10 cellular contexts compared by ENCODE assay signal in genomic region chr5:132010645-132011560, GRCh38. TPM values are rescaled to one million over a fixed set of nuclear protein-coding genes. Genes with fewer than 3 reads are reported as not detected.
DNase-seq lines count a peak whose midpoint lies in the region; ATAC-seq, FAIRE-seq and TF ChIP-seq lines count a peak whose summit lies in the region.
"Had no signal": no experiment of that assay in that cellular context is flagged by ENCODE, and none has a peak within 500 bp of the region (broad histone marks: within the 10 kb centered on the region; RNA-seq: fewer than 3 reads in every experiment).

No MANE protein-coding gene starts in this region.

- H3K9ac ChIP-seq in K562 (ENCODE audit: insufficient read depth in 1 of 2, low read depth in 2 of 2, low read length in 2 of 2), result peak overlapping the region in 1 of 2 experiments; percentile 82; a peak in 2 of 4 replicates

- peak overlapping the region; percentile 77 for H3K4me3 Mint-ChIP-seq in activated T-cell treated with anti-CD3 and anti-CD28 coated beads, Interleukin-2, amount 50 U/mL, for 24 hours

- 14% methylated on average over 29 of the region's 43 CpGs for WGBS in K562 (ENCODE audit: insufficient coverage, low coverage, missing lambda C conversion rate)
- whole genome bisulfite sequencing in right lobe of liver (ENCODE audit: insufficient coverage, low coverage, low lambda C conversion rate, missing lambda C conversion rate), result 31% methylated on average over 14 of the region's 43 CpGs
- WGBS in thyroid gland, 2 donors, result 28 to 32% methylated on average over 20 to 21 of the region's 43 CpGs

- peaks cover 36% of the 10 kb centered on the region for H3K4me1 Mint-ChIP-seq in activated T-cell treated with anti-CD3 and anti-CD28 coated beads, Interleukin-2, amount 50 U/mL, for 24 hours (ENCODE audit: low read depth)

- H2AFZ ChIP-seq in K562 (ENCODE audit: low read depth, low read length), result peak overlapping the region; percentile 66

- POLR2A ChIA-PET in K562 (lab: Yijun Ruan, JAX), result interaction anchor here (0.6 to 1.4 kb wide), 6 partner anchors 8 to 421 kb away, joined by 3 to 5 read pairs (median 4); no protein-coding TSS in a partner anchor

- no peak for TF ChIP-seq EP300 in K562 (IDR thresholded peaks at IDR 0.05; ENCODE audit: low read length)

- no peak for FAIRE-seq in K562 (lab: Jason Lieb, UNC)

- TF ChIP-seq CTCF in K562 (IDR thresholded peaks at IDR 0.05 in 2 of 3, conservative IDR thresholded peaks at IDR 0.05 in 1 of 3; ENCODE audit: insufficient read depth in 2 of 3, low read depth in 1 of 3, low read length in 3 of 3) (no peak), right lobe of liver (IDR thresholded peaks at IDR 0.05) (no peak), thyroid gland (IDR thresholded peaks at IDR 0.05) (no peak)

- H3K27ac ChIP-seq in K562 (ENCODE audit: extremely low read depth, low read depth, low read length), result no peak overlapping the region
- no peak overlapping the region for H3K27ac ChIP-seq in right lobe of liver
- H3K27ac ChIP-seq in thyroid gland, result no peak overlapping the region

- H3K9me3 ChIP-seq in K562 (replicated peaks; ENCODE audit: control insufficient read depth, insufficient read depth, low read depth, low read length) (no peaks in the 10 kb centered on the region), right lobe of liver (no peaks in the 10 kb centered on the region), thyroid gland (no peaks in the 10 kb centered on the region)

- peak overlapping the region; percentile 59 for H3K4me2 ChIP-seq in K562 (ENCODE audit: insufficient read depth, low read length)

- peaks cover 51% of the 10 kb centered on the region for H3K27me3 Mint-ChIP-seq in activated T-cell treated with anti-CD3 and anti-CD28 coated beads, Interleukin-2, amount 50 U/mL, for 24 hours

- H4K20me1 ChIP-seq in K562 (replicated peaks; ENCODE audit: control insufficient read depth, insufficient read depth, low read length), result peaks cover 15% of the 10 kb centered on the region; the same call in 1 of the 2 replicates

- no peaks in the 10 kb centered on the region for H3K79me2 ChIP-seq in K562 (ENCODE audit: control insufficient read depth, insufficient read depth, low read length)

- TF ChIP-seq POLR2A in K562 (conservative IDR thresholded peaks at IDR 0.05) (no peak), right lobe of liver (IDR thresholded peaks at IDR 0.05) (no peak), thyroid gland (IDR thresholded peaks at IDR 0.05) (no peak)

- peaks cover 6 to 21% of the 10 kb centered on the region in 2 experiments; a peak in 3 of 5 replicates for H3K27me3 ChIP-seq in K562 (ENCODE audit: control insufficient read depth in 2 of 2, insufficient read depth in 2 of 2, low read length in 2 of 2)
- H3K27me3 ChIP-seq in right lobe of liver, result no peaks in the 10 kb centered on the region
- H3K27me3 ChIP-seq in thyroid gland, result no peaks in the 10 kb centered on the region

- H3K27ac Mint-ChIP-seq in activated T-cell treated with anti-CD3 and anti-CD28 coated beads, Interleukin-2, amount 50 U/mL, for 24 hours, result peak overlapping the region; percentile 67

- DNase-seq in activated T-cell treated with anti-CD3 and anti-CD28 coated beads, Interleukin-2, amount 50 U/mL, for 24 hours, result peak; percentile 30
- DNase-seq in activated T-cell treated with anti-CD3 and anti-CD28 coated beads for 4 hours (no peak), K562 (ENCODE audit: extremely low read depth in 1 of 4, low spot score in 3 of 4) (peak in 3 of 4 experiments; percentile 32 to 38 (median 37)), right lobe of liver (peak in 1 of 3 donors; percentile 38), thyroid gland (no peak), NCI-H2227 (lab: John Stamatoyannopoulos, UW; ENCODE audit: unreplicated experiment) (no peak)

- no TSS peak for BruUV-seq in K562 (replicated peaks; lab: Mats Ljungman, UMichigan)

- H3K4me3 ChIP-seq in K562 (peak overlapping the region; percentile 50), right lobe of liver (peak overlapping the region; percentile 40 to 66 (median 58)), thyroid gland (replicated peaks in 1 of 3) (peak overlapping the region in 2 of 3 donors; percentile 19 to 51)

- CTCF ChIA-PET in K562 (lab: Yijun Ruan, JAX; ENCODE audit: low intra/inter-chr PET ratio), result no interaction called here

- no peaks in the 10 kb centered on the region for H3K9me1 ChIP-seq in K562 (ENCODE audit: control insufficient read depth, insufficient read depth, low read length)

- no peaks in the 10 kb centered on the region for H3K36me3 Mint-ChIP-seq in activated T-cell treated with anti-CD3 and anti-CD28 coated beads, Interleukin-2, amount 50 U/mL, for 24 hours (ENCODE audit: low read depth)

- peaks cover 8 to 14% of the 10 kb centered on the region in 2 experiments; a peak in 4 of 5 replicates for H3K4me1 ChIP-seq in K562 (replicated peaks in 1 of 2; ENCODE audit: control insufficient read depth in 2 of 2, insufficient read depth in 2 of 2, low read length in 2 of 2)
- H3K4me1 ChIP-seq in right lobe of liver, result peaks cover 0 to 4% (median 0%) of the 10 kb centered on the region in 4 donors
- peaks cover 9 to 11% of the 10 kb centered on the region in 2 donors for H3K4me1 ChIP-seq in thyroid gland

- no peaks in the 10 kb centered on the region for H3K9me3 Mint-ChIP-seq in activated T-cell treated with anti-CD3 and anti-CD28 coated beads, Interleukin-2, amount 50 U/mL, for 24 hours

- ATAC-seq in K562 (no peak), right lobe of liver (no peak), GM19463 (IDR thresholded peaks at IDR 0.05; ENCODE audit: unreplicated experiment) (no peak), HG03097 (IDR thresholded peaks at IDR 0.05; ENCODE audit: low FRiP score, unreplicated experiment) (no peak)

- TF ChIP-seq RAD21 in K562 (CRISPR knock-in tag; conservative IDR thresholded peaks at IDR 0.05 in 1 of 2, IDR thresholded peaks at IDR 0.05 in 1 of 2), result no peak

- in situ Hi-C loops in K562 (cut with MboI), result loop anchor here (25.0 kb wide), 1 partner anchor 574 kb away; no protein-coding TSS in a partner anchor

- intact Hi-C loops in K562 (cut with micrococcal nuclease) (loop anchor here (1.0 kb wide), 1 partner anchor 376 kb away; the partner anchor contains the start of gene RAPGEF6), right lobe of liver (cut with DNase I) (no loop called here), thyroid gland (cut with DNase I) (no loop called here)

- H3K36me3 ChIP-seq in K562 (ENCODE audit: control insufficient read depth, insufficient read depth, low read length), result no peaks in the 10 kb centered on the region
- no peaks in the 10 kb centered on the region for H3K36me3 ChIP-seq in right lobe of liver
- H3K36me3 ChIP-seq in thyroid gland, result no peaks in the 10 kb centered on the region

TF ChIP-seq in K562, 482 proteins besides CTCF, POLR2A, EP300 and RAD21 (continues in another document):
- TF ChIP-seq L3MBTL2 (IDR thresholded peaks at IDR 0.05) (0 out of 2 replicates have a peak, but pooled peaks have one; percentile 20), PHF8 (IDR thresholded peaks at IDR 0.05; ENCODE audit: borderline replicate concordance, low read length) (peak; percentile 13; the same call in 1 of the 2 replicates), MTF1 (CRISPR knock-in tag; IDR thresholded peaks at IDR 0.05; ENCODE audit: borderline replicate concordance) (no peak), ZNF79 (CRISPR knock-in tag; IDR thresholded peaks at IDR 0.05; ENCODE audit: low read depth) (no peak)

RNA-seq across cellular contexts. Expression of gene ACSL6, which starts 0.6 kb away (rescaled TPM):
- total RNA-seq in K562 (2011; cell fraction: chromatin; rRNA removed; ENCODE audit: low replicate concordance), result 3.9 and 10.0 TPM in 2 replicates
- total RNA-seq in K562 (2011; cell fraction: nucleolus; rRNA removed), result 3.8 and 4.5 TPM in 2 replicates
- total RNA-seq in K562 (2011; cell fraction: nucleoplasm; rRNA removed), result 5.1 and 6.0 TPM in 2 replicates
- 0.50 and 0.73 TPM in 2 replicates for total RNA-seq in K562 (2014; rRNA removed)
- total RNA-seq in K562 (2014; rRNA removed; fragmentation: Illumina TruSeq; extraction: Trizol), result 0.62 and 1.0 TPM in 2 replicates
- 0.60 and 0.69 TPM in 2 replicates for total RNA-seq in K562 (2015; rRNA removed; fragmentation: Illumina TruSeq; extraction: Trizol)
- total RNA-seq in K562 (2021), result 1.5 and 1.6 TPM in 2 replicates
- polyA plus RNA-seq in K562 (2011; rRNA removed), result 1.0 and 1.2 TPM in 2 replicates
- 0.47 and 0.69 TPM in 2 replicates for polyA plus RNA-seq in K562 (2011; cell fraction: cytosol; rRNA removed)
- polyA plus RNA-seq in K562 (2011; cell fraction: nucleus; rRNA removed), result 4.9 and 7.1 TPM in 2 replicates
- 0.65 and 1.1 TPM in 2 replicates for polyA plus RNA-seq in K562 (2012)
- polyA plus RNA-seq in K562 (2014; fragmentation: Illumina TruSeq; extraction: Trizol), result 0.82 and 1.00 TPM in 2 replicates
- polyA plus RNA-seq in K562 (2014; fragmentation: Nextera tagmentation; extraction: Ambion mirVana), result under 1 TPM; 0.62 to 0.75 TPM
- 0.62 and 0.69 TPM in 2 replicates for polyA plus RNA-seq in K562 (2014; rRNA removed)
- 0.45 and 0.95 TPM in 2 replicates for polyA minus RNA-seq in K562 (2011; rRNA and poly(A)+ RNA removed)
- 0.95 TPM in 1 of 2 replicates, not detected in the other for polyA minus RNA-seq in K562 (2011; cell fraction: cytosol; rRNA and poly(A)+ RNA removed)
- polyA minus RNA-seq in K562 (2011; cell fraction: nucleus; rRNA and poly(A)+ RNA removed), result 1.9 and 2.3 TPM in 2 replicates
- 1 to 10 TPM; 1.3 to 6.0 (median 4.6) TPM for total RNA-seq in right lobe of liver
- total RNA-seq in thyroid gland, result 1 to 10 TPM in 3 of 4 donors, under 1 TPM in 1; 0.71 to 6.2 (median 1.2) TPM

RNA-seq across cellular contexts. Expression of gene IL3, which starts 49.6 kb away (rescaled TPM):
- total RNA-seq in K562 (2011; cell fraction: chromatin; rRNA removed; ENCODE audit: low replicate concordance), result not detected in 2 replicates
- total RNA-seq in K562 (2011; cell fraction: nucleolus; rRNA removed), result not detected in 2 replicates
- total RNA-seq in K562 (2011; cell fraction: nucleoplasm; rRNA removed), result not detected in 2 replicates
- total RNA-seq in K562 (2014; rRNA removed) (not detected in 2 replicates), K562 (2014; rRNA removed; fragmentation: Illumina TruSeq; extraction: Trizol) (not detected in 2 replicates), K562 (2015; rRNA removed; fragmentation: Illumina TruSeq; extraction: Trizol) (not detected in 2 replicates), K562 (2021) (not detected in 2 replicates), right lobe of liver (not detected), thyroid gland (not detected)
- polyA plus RNA-seq in K562 (2011; rRNA removed) (not detected in 2 replicates), K562 (2014; fragmentation: Illumina TruSeq; extraction: Trizol) (not detected in 2 replicates), K562 (2014; fragmentation: Nextera tagmentation; extraction: Ambion mirVana) (not detected), K562 (2014; rRNA removed) (not detected in 2 replicates)
- not detected in 2 replicates for polyA plus RNA-seq in K562 (2011; cell fraction: cytosol; rRNA removed)
- not detected in 2 replicates for polyA plus RNA-seq in K562 (2011; cell fraction: nucleus; rRNA removed)
- 0.08 and 0.12 TPM in 2 replicates for polyA plus RNA-seq in K562 (2012)
- not detected in 2 replicates for polyA minus RNA-seq in K562 (2011; rRNA and poly(A)+ RNA removed)
- not detected in 2 replicates for polyA minus RNA-seq in K562 (2011; cell fraction: cytosol; rRNA and poly(A)+ RNA removed)
- not detected in 2 replicates for polyA minus RNA-seq in K562 (2011; cell fraction: nucleus; rRNA and poly(A)+ RNA removed)
- total RNA-seq: G401, left colon had no signal

Comparison
In these comparisons a context has a peak if more than half of its experiments do, and no peak if none do; other contexts are left out.
1. DNase-seq: peak in activated T-cell treated with anti-CD3 and anti-CD28 coated beads, Interleukin-2, amount 50 U/mL, for 24 hours (single experiment) and K562 (3 of 4); none in activated T-cell treated with anti-CD3 and anti-CD28 coated beads for 4 hours (single experiment), thyroid gland (0 of 2) and NCI-H2227 (single experiment).
2. Peak in every context shown above with its lines, with median percentiles within 50 percentile points of each other: H3K4me3 ChIP-seq.